In the genomic region with DNA sequence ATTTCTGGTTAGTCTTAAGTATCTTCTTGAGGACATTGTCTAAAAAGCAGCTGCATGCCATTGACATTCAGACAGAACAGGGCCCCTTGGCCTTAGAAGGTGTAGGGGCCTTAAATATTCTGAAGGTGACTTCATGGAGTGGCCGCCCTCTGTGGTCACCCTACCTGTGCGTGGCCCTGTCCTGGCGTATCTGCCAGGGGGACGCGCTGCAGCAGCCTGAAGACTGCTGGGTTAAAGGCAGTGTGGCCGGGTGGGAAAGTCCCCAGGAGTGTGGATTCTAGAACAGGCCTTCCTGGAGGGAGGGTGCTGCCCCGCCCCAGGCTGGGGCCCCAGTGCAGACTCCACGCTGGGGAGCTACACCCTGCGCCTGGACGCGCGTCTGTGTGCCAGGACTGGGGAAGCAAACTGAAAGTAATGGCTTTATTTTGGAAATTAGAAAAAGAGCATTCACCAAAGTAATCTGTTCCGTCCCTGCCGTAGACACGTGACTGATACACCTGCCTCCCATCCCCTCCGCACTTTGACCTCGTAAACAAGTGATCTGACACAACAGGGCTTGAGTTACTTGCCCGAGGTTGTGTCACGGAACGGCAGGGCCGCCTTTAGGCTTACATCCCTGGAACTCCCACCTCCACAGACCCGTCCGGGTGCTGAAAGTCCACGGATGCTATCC, we compare ENCODE assay signal across 8 cellular contexts. TPM values are rescaled to one million over a fixed set of nuclear protein-coding genes. Genes with fewer than 3 reads are reported as not detected.
DNase-seq lines count a peak whose midpoint lies in the region; ATAC-seq lines count a peak whose summit lies in the region.

No MANE protein-coding gene starts in this region.

- no peaks in the 10 kb centered on the region for H3K9me2 ChIP-seq in Karpas-422 (replicated peaks; ENCODE audit: insufficient read depth, low read length)

- DNase-seq in Karpas-422: no peak
- peak; percentile 89 for DNase-seq in activated effector memory CD4-positive, alpha-beta T cell treated with anti-CD3 and anti-CD28 coated beads, Interleukin-2, amount 50 U/mL, for 16 hours
- peak in 1 of 3 donors; percentile 69 for DNase-seq in right cardiac atrium
- peak; percentile 29 to 37 for DNase-seq in stimulated activated CD4-positive, alpha-beta T cell treated with anti-CD3 and anti-CD28 coated beads, Interleukin-15, amount 100 ng/mL, for 1 hour (ENCODE audit: low read depth in 1 of 2, low spot score in 1 of 2)
- no peak for DNase-seq in NCI-H226

- H3K79me2 ChIP-seq in Karpas-422 (ENCODE audit: low read length): peaks cover 63% of the 10 kb centered on the region

- H3K9me3 ChIP-seq in Karpas-422 (ENCODE audit: low read length): no peaks in the 10 kb centered on the region
- H3K9me3 ChIP-seq in right cardiac atrium (ENCODE audit: control insufficient read depth, low read length): no peaks in the 10 kb centered on the region

- intact Hi-C loops in right cardiac atrium (cut with DNase I): loop anchor here in 3 of 4 donors (5.0 to 10.0 kb wide), 3 partner anchors 58 to 68 kb away; no protein-coding TSS in a partner anchor

- peak; percentile 27 to 30 for ATAC-seq in right cardiac atrium
- ATAC-seq in HG02610 (IDR thresholded peaks at IDR 0.05; ENCODE audit: unreplicated experiment): no peak
- no peak for ATAC-seq in GM21367 (IDR thresholded peaks at IDR 0.05; ENCODE audit: unreplicated experiment)

- H4K20me1 ChIP-seq in Karpas-422 (ENCODE audit: insufficient read depth, low read depth, low read length): no peaks in the 10 kb centered on the region

- 71% methylated on average over 24 of the region's 24 CpGs for WGBS in right cardiac atrium

- no peak overlapping the region for H2AFZ ChIP-seq in Karpas-422 (ENCODE audit: low read length)

- peaks cover 31% of the 10 kb centered on the region for H3K36me3 ChIP-seq in Karpas-422 (ENCODE audit: insufficient read depth, low read length)

- H3K9ac ChIP-seq in Karpas-422 (ENCODE audit: low read length): peak overlapping the region; percentile 97

- H3K4me3 ChIP-seq in GM08714 (ENCODE audit: low read length) (peak overlapping the region; percentile 67), Karpas-422 (ENCODE audit: low read length) (peak overlapping the region; percentile 97), right cardiac atrium (ENCODE audit: low read length) (peak overlapping the region; percentile 93)

- peak overlapping the region; percentile 74 for H3K4me2 ChIP-seq in Karpas-422 (ENCODE audit: low read depth, low read length, poor library complexity, severe bottlenecking)

- H3K27ac ChIP-seq in Karpas-422 (ENCODE audit: low read length) (peak overlapping the region; percentile 84), right cardiac atrium (ENCODE audit: low read length) (peak overlapping the region; percentile 6)

- H3K4me1 ChIP-seq in Karpas-422 (ENCODE audit: low read length) (peaks cover 22% of the 10 kb centered on the region), right cardiac atrium (ENCODE audit: control insufficient read depth, insufficient read depth, low read length) (peaks cover 7% of the 10 kb centered on the region)

- H3K27me3 ChIP-seq in Karpas-422 (ENCODE audit: low read length) (no peaks in the 10 kb centered on the region), right cardiac atrium (ENCODE audit: control insufficient read depth, insufficient read depth) (no peaks in the 10 kb centered on the region)

RNA-seq across cellular contexts. Expression of a gene that starts 1.8 kb away (rescaled TPM):
- total RNA-seq in Karpas-422 (2014; rRNA removed; shearing (Covaris generic); ENCODE audit: low replicate concordance): 29.0 and 42.2 TPM in 2 replicates
- 10 to 100 TPM; 50.6 to 71.1 (median 62.5) TPM for total RNA-seq in right cardiac atrium
- 32.0 TPM for polyA plus RNA-seq in right cardiac atrium

Comparison
In these comparisons a context has a peak if more than half of its experiments do, and no peak if none do; other contexts are left out.
1. DNase-seq: peak in activated effector memory CD4-positive, alpha-beta T cell treated with anti-CD3 and anti-CD28 coated beads, Interleukin-2, amount 50 U/mL, for 16 hours (single experiment) and stimulated activated CD4-positive, alpha-beta T cell treated with anti-CD3 and anti-CD28 coated beads, Interleukin-15, amount 100 ng/mL, for 1 hour (2 of 2); none in Karpas-422 (single experiment) and NCI-H226 (single experiment).
2. ATAC-seq: peak in right cardiac atrium (2 of 2); none in HG02610 (single experiment) and GM21367 (single experiment).
3. Peak in every context shown above with its lines, with median percentiles within 50 percentile points of each other: H3K4me3 ChIP-seq.